In genomic region chr10:132570771-132571564, GRCh38 we compare ENCODE assay signal across 8 cellular contexts. TPM values are rescaled to one million over a fixed set of nuclear protein-coding genes. Genes with fewer than 3 reads are reported as not detected.
DNase-seq lines count a peak whose midpoint lies in the region; ATAC-seq and TF ChIP-seq lines count a peak whose summit lies in the region.

No MANE protein-coding gene starts in this region.

- CTCF ChIA-PET in RWPE1 (lab: Yijun Ruan, JAX): interaction anchor here (0.6 to 0.7 kb wide), 3 partner anchors 29 to 47 kb away, joined by 3 read pairs; no protein-coding TSS in a partner anchor
- CTCF ChIA-PET in naive thymus-derived CD4-positive, alpha-beta T cell (lab: Charles Lee): interaction anchor here (1.4 kb wide), 1 partner anchor 31 kb away, joined by 3 read pairs; no protein-coding TSS in a partner anchor

- no peaks in the 10 kb centered on the region for H3K27me3 ChIP-seq in naive thymus-derived CD4-positive, alpha-beta T cell (ENCODE audit: control insufficient read depth in 2 of 2, insufficient read depth in 2 of 2, low read length in 2 of 2)

- peak; percentile 15 for DNase-seq in COLO668 (lab: John Stamatoyannopoulos, UW; ENCODE audit: unreplicated experiment)
- DNase-seq in RWPE1 (ENCODE audit: low spot score): peak; percentile 80
- DNase-seq in naive thymus-derived CD4-positive, alpha-beta T cell: no peak
- DNase-seq in activated CD4-positive, alpha-beta T cell treated with anti-CD3 and anti-CD28 coated beads for 48 hours: no peak
- no peak for DNase-seq in H4 (ENCODE audit: low spot score)
- no peak for DNase-seq in stimulated activated CD4-positive, alpha-beta T cell treated with anti-CD3 and anti-CD28 coated beads, Interleukin-4, amount 100 ng/mL, for 4 hours

- H3K4me1 ChIP-seq in naive thymus-derived CD4-positive, alpha-beta T cell (ENCODE audit: control insufficient read depth in 2 of 2, insufficient read depth in 2 of 2, low read length in 2 of 2): peaks cover 10 to 22% of the 10 kb centered on the region in 2 donors

- intact Hi-C loops in naive thymus-derived CD4-positive, alpha-beta T cell (cut with micrococcal nuclease): no loop called here

- no peaks in the 10 kb centered on the region for H3K36me3 ChIP-seq in naive thymus-derived CD4-positive, alpha-beta T cell (ENCODE audit: control insufficient read depth in 2 of 3, insufficient read depth in 3 of 3, low read length in 3 of 3)

- POLR2A ChIA-PET in RWPE1 (lab: Yijun Ruan, JAX; ENCODE audit: low non-redundant PET): no interaction called here
- POLR2A ChIA-PET in naive thymus-derived CD4-positive, alpha-beta T cell (lab: Charles Lee): interaction anchor here (0.6 to 1.4 kb wide), 2 partner anchors 13 to 35 kb away, joined by 3 to 4 read pairs; no protein-coding TSS in a partner anchor

- TF ChIP-seq CTCF in RWPE1 (conservative IDR thresholded peaks at IDR 0.05; ENCODE audit: low read depth): no peak

- no peaks in the 10 kb centered on the region for H3K9me3 ChIP-seq in naive thymus-derived CD4-positive, alpha-beta T cell (ENCODE audit: control insufficient read depth in 2 of 3, low read length in 3 of 3)

- peak overlapping the region in 1 of 9 donors; percentile 59 for H3K27ac Mint-ChIP-seq in naive thymus-derived CD4-positive, alpha-beta T cell

- H3K9me3 Mint-ChIP-seq in naive thymus-derived CD4-positive, alpha-beta T cell: no peaks in the 10 kb centered on the region

- peak overlapping the region; percentile 99 for H3K27ac ChIP-seq in RWPE1
- H3K27ac ChIP-seq in naive thymus-derived CD4-positive, alpha-beta T cell (ENCODE audit: low read depth, low read length): no peak overlapping the region

- H3K4me3 ChIP-seq in naive thymus-derived CD4-positive, alpha-beta T cell (ENCODE audit: low read length): no peak overlapping the region

- H3K36me3 Mint-ChIP-seq in naive thymus-derived CD4-positive, alpha-beta T cell: no peaks in the 10 kb centered on the region

- peaks cover 0 to 2% (median 0%) of the 10 kb centered on the region in 5 donors for H3K27me3 Mint-ChIP-seq in naive thymus-derived CD4-positive, alpha-beta T cell

- H3K4me1 Mint-ChIP-seq in naive thymus-derived CD4-positive, alpha-beta T cell: peaks cover 9 to 24% (median 19%) of the 10 kb centered on the region in 7 donors

- ATAC-seq in GM19395 (IDR thresholded peaks at IDR 0.05; ENCODE audit: unreplicated experiment) (peak; percentile 36), HG03159 (IDR thresholded peaks at IDR 0.05; ENCODE audit: unreplicated experiment) (peak; percentile 40)
- peak; percentile 76 for ATAC-seq in naive thymus-derived CD4-positive, alpha-beta T cell

- peak overlapping the region in 5 of 10 donors; percentile 19 to 79 (median 62) for H3K4me3 Mint-ChIP-seq in naive thymus-derived CD4-positive, alpha-beta T cell

RNA-seq across cellular contexts. Expression of gene INPP5A, which starts 33.4 kb away (rescaled TPM):
- 10 to 100 TPM; 15.5 to 30.7 (median 28.7) TPM for total RNA-seq in naive thymus-derived CD4-positive, alpha-beta T cell
- 1 to 10 TPM in 1 of 2 donors, under 1 TPM in 1; 0.97 to 2.0 TPM for polyA plus RNA-seq in naive thymus-derived CD4-positive, alpha-beta T cell
- 15.8 and 21.0 TPM in 2 replicates for total RNA-seq in H4 (2014; rRNA removed; shearing (Covaris generic))

Comparison
In these comparisons a context has a peak if more than half of its experiments do, and no peak if none do; other contexts are left out.
1. DNase-seq: peak in COLO668 (single experiment) and RWPE1 (single experiment); none in naive thymus-derived CD4-positive, alpha-beta T cell (0 of 9), activated CD4-positive, alpha-beta T cell treated with anti-CD3 and anti-CD28 coated beads for 48 hours (single experiment), H4 (single experiment) and stimulated activated CD4-positive, alpha-beta T cell treated with anti-CD3 and anti-CD28 coated beads, Interleukin-4, amount 100 ng/mL, for 4 hours (0 of 2).
2. Peak in every context shown above with its lines, with median percentiles within 50 percentile points of each other: ATAC-seq.